In the genomic region with DNA sequence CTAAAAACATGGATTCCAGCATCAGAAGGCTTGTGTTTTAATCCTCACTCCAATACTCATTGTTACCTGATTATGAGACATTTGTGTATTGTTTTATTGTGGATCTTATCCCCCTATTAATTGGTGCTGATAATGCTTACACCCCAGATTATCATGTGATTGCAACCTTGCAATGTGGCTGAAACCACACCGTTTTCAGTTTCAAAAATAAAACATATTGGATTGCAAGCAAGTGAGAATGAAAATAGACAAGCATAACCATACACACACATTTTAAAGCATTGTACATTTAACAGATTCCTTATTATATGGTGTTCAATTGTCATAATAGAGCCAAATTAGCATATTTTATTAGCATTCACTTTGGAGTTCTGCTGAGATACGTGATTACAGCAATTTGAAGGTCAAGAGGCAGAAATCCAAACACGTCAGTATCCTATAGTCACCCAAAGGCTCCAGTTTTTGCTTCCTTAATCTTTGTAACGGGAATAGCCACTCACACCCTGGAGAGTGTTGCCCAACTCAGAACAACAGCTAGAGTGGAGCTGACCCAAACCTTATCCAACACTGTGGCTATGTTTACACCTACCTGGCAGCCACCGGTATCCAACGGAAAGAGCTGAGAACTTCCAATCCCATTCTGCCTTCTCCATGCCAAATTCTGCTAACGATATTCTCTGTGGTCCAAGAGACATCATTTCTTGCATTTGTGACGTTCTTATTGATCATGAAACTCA, we compare ENCODE assay signal across 2 cellular contexts.
TF ChIP-seq lines count a peak whose summit lies in the region.

No MANE protein-coding gene starts in this region.

TF ChIP-seq in SK-N-SH, 30 proteins besides CTCF, POLR2A, EP300 and RAD21 (continued from another document):
- TF ChIP-seq, protein P1, sequence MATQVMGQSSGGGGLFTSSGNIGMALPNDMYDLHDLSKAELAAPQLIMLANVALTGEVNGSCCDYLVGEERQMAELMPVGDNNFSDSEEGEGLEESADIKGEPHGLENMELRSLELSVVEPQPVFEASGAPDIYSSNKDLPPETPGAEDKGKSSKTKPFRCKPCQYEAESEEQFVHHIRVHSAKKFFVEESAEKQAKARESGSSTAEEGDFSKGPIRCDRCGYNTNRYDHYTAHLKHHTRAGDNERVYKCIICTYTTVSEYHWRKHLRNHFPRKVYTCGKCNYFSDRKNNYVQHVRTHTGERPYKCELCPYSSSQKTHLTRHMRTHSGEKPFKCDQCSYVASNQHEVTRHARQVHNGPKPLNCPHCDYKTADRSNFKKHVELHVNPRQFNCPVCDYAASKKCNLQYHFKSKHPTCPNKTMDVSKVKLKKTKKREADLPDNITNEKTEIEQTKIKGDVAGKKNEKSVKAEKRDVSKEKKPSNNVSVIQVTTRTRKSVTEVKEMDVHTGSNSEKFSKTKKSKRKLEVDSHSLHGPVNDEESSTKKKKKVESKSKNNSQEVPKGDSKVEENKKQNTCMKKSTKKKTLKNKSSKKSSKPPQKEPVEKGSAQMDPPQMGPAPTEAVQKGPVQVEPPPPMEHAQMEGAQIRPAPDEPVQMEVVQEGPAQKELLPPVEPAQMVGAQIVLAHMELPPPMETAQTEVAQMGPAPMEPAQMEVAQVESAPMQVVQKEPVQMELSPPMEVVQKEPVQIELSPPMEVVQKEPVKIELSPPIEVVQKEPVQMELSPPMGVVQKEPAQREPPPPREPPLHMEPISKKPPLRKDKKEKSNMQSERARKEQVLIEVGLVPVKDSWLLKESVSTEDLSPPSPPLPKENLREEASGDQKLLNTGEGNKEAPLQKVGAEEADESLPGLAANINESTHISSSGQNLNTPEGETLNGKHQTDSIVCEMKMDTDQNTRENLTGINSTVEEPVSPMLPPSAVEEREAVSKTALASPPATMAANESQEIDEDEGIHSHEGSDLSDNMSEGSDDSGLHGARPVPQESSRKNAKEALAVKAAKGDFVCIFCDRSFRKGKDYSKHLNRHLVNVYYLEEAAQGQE (IDR thresholded peaks at IDR 0.05; ENCODE audit: low read depth, low read length) = no peak
- no peak for TF ChIP-seq TAF1 (IDR thresholded peaks at IDR 0.05; ENCODE audit: borderline replicate concordance, low read depth, low read length)
- no peak for TF ChIP-seq MXI1 (IDR thresholded peaks at IDR 0.05; ENCODE audit: low read depth, low read length)
- TF ChIP-seq RXRA (IDR thresholded peaks at IDR 0.05; ENCODE audit: borderline replicate concordance, low read depth) = no peak
- TF ChIP-seq SMC3 (IDR thresholded peaks at IDR 0.05; ENCODE audit: low read depth, low read length) = no peak
- TF ChIP-seq, protein P2, sequence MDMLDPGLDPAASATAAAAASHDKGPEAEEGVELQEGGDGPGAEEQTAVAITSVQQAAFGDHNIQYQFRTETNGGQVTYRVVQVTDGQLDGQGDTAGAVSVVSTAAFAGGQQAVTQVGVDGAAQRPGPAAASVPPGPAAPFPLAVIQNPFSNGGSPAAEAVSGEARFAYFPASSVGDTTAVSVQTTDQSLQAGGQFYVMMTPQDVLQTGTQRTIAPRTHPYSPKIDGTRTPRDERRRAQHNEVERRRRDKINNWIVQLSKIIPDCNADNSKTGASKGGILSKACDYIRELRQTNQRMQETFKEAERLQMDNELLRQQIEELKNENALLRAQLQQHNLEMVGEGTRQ (IDR thresholded peaks at IDR 0.05; ENCODE audit: borderline replicate concordance, low read depth, low read length) = no peak
- TF ChIP-seq CHD2 (IDR thresholded peaks at IDR 0.05; ENCODE audit: low read length, partially characterized antibody) = no peak
- no peak for TF ChIP-seq SIN3A (IDR thresholded peaks at IDR 0.05; ENCODE audit: borderline replicate concordance, low read depth, low read length)
- TF ChIP-seq FOXJ3 (CRISPR knock-in tag; IDR thresholded peaks at IDR 0.05) = no peak
- TF ChIP-seq TEAD4 (IDR thresholded peaks at IDR 0.05; ENCODE audit: borderline replicate concordance, insufficient read depth) = no peak

TF ChIP-seq in SK-N-SH treated with all-trans-retinoic acid at 6 μM for 48 hours, 23 proteins besides CTCF, POLR2A, EP300 and RAD21 (continued from another document):
- TF ChIP-seq, protein P3, sequence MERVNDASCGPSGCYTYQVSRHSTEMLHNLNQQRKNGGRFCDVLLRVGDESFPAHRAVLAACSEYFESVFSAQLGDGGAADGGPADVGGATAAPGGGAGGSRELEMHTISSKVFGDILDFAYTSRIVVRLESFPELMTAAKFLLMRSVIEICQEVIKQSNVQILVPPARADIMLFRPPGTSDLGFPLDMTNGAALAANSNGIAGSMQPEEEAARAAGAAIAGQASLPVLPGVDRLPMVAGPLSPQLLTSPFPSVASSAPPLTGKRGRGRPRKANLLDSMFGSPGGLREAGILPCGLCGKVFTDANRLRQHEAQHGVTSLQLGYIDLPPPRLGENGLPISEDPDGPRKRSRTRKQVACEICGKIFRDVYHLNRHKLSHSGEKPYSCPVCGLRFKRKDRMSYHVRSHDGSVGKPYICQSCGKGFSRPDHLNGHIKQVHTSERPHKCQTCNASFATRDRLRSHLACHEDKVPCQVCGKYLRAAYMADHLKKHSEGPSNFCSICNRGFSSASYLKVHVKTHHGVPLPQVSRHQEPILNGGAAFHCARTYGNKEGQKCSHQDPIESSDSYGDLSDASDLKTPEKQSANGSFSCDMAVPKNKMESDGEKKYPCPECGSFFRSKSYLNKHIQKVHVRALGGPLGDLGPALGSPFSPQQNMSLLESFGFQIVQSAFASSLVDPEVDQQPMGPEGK (CRISPR knock-in tag; IDR thresholded peaks at IDR 0.05; ENCODE audit: borderline replicate concordance) = no peak
- no peak for TF ChIP-seq ZNF8 (CRISPR knock-in tag; IDR thresholded peaks at IDR 0.05)
- no peak for TF ChIP-seq PPARA (CRISPR knock-in tag; IDR thresholded peaks at IDR 0.05; ENCODE audit: borderline replicate concordance)
- no peak for TF ChIP-seq ZC3H10 (CRISPR knock-in tag; IDR thresholded peaks at IDR 0.05)
- TF ChIP-seq ZNF565 (CRISPR knock-in tag; conservative IDR thresholded peaks at IDR 0.05; ENCODE audit: low read depth) = no peak
- TF ChIP-seq, protein P4, sequence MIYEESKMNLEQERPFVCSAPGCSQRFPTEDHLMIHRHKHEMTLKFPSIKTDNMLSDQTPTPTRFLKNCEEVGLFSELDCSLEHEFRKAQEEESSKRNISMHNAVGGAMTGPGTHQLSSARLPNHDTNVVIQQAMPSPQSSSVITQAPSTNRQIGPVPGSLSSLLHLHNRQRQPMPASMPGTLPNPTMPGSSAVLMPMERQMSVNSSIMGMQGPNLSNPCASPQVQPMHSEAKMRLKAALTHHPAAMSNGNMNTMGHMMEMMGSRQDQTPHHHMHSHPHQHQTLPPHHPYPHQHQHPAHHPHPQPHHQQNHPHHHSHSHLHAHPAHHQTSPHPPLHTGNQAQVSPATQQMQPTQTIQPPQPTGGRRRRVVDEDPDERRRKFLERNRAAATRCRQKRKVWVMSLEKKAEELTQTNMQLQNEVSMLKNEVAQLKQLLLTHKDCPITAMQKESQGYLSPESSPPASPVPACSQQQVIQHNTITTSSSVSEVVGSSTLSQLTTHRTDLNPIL (CRISPR knock-in tag; IDR thresholded peaks at IDR 0.05; ENCODE audit: low read depth) = no peak
- TF ChIP-seq TCF4 (CRISPR knock-in tag; IDR thresholded peaks at IDR 0.05; ENCODE audit: borderline replicate concordance) = no peak
- TF ChIP-seq TOX (CRISPR knock-in tag; IDR thresholded peaks at IDR 0.05; ENCODE audit: borderline replicate concordance) = no peak
- TF ChIP-seq CSDC2 (CRISPR knock-in tag; IDR thresholded peaks at IDR 0.05) = no peak
- no peak for TF ChIP-seq ZFP3 (CRISPR knock-in tag; IDR thresholded peaks at IDR 0.05)
- no peak for TF ChIP-seq BACH2 (CRISPR knock-in tag; IDR thresholded peaks at IDR 0.05; ENCODE audit: borderline replicate concordance)
- TF ChIP-seq, protein P5, sequence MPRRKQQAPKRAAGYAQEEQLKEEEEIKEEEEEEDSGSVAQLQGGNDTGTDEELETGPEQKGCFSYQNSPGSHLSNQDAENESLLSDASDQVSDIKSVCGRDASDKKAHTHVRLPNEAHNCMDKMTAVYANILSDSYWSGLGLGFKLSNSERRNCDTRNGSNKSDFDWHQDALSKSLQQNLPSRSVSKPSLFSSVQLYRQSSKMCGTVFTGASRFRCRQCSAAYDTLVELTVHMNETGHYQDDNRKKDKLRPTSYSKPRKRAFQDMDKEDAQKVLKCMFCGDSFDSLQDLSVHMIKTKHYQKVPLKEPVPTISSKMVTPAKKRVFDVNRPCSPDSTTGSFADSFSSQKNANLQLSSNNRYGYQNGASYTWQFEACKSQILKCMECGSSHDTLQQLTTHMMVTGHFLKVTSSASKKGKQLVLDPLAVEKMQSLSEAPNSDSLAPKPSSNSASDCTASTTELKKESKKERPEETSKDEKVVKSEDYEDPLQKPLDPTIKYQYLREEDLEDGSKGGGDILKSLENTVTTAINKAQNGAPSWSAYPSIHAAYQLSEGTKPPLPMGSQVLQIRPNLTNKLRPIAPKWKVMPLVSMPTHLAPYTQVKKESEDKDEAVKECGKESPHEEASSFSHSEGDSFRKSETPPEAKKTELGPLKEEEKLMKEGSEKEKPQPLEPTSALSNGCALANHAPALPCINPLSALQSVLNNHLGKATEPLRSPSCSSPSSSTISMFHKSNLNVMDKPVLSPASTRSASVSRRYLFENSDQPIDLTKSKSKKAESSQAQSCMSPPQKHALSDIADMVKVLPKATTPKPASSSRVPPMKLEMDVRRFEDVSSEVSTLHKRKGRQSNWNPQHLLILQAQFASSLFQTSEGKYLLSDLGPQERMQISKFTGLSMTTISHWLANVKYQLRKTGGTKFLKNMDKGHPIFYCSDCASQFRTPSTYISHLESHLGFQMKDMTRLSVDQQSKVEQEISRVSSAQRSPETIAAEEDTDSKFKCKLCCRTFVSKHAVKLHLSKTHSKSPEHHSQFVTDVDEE (CRISPR knock-in tag; IDR thresholded peaks at IDR 0.05) = no peak
- TF ChIP-seq OSR1 (CRISPR knock-in tag; IDR thresholded peaks at IDR 0.05) = no peak
- no peak for TF ChIP-seq ARNTL (CRISPR knock-in tag; IDR thresholded peaks at IDR 0.05; ENCODE audit: borderline replicate concordance, low read depth)
